In the genomic region with DNA sequence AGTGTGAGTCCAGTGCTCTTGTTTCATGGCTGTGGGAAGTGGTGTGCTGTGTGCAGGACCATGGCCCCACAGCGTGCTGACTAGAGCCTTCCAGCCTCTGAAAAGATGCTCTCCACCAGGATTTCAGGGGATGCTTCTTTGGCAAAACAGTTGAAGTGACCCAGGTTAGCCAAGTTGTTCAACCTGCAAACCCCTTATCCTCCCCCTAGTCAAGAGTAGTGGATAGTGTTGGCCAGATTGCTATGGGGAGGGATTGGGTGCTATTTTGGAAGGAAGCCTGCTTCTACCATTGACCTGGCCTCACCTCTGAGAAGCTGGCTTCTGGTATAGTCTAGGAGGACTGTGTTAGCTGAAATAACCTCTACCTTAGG, we compare ENCODE assay signal across 11 cellular contexts. TPM values are rescaled to one million over a fixed set of nuclear protein-coding genes. Genes with fewer than 3 reads are reported as not detected.
DNase-seq lines count a peak whose midpoint lies in the region; TF ChIP-seq lines count a peak whose summit lies in the region.
"Had no signal": no experiment of that assay in that cellular context is flagged by ENCODE, and none has a peak within 500 bp of the region (broad histone marks: within the 10 kb centered on the region; RNA-seq: fewer than 3 reads in every experiment).

No MANE protein-coding gene starts in this region.

- peaks cover 65% of the 10 kb centered on the region for H3K79me2 ChIP-seq in GM23248 (ENCODE audit: insufficient read depth)
- H3K79me2 ChIP-seq in smooth muscle cell (ENCODE audit: low read depth): peaks cover 67% of the 10 kb centered on the region

- H3K4me3 ChIP-seq in GM23248 (peak overlapping the region; percentile 91), fibroblast of pulmonary artery (replicated peaks; ENCODE audit: low read depth, low read length) (peak overlapping the region; percentile 89), smooth muscle cell (peak overlapping the region; percentile 88)
- H3K4me3 ChIP-seq: HAP-1 had no signal

- peak overlapping the region; percentile 78 for H3K4me3 Mint-ChIP-seq in activated CD4-positive, alpha-beta memory T cell treated with anti-CD3 and anti-CD28 coated beads, Interleukin-2, amount 10 ng/mL, durations not matched to agents 7 days and 5 days

- in situ Hi-C loops in GM23248 (cut with MboI): no loop called here

- POLR2A ChIA-PET in activated CD4-positive, alpha-beta memory T cell treated with anti-CD3 and anti-CD28 coated beads, Interleukin-2, amount 10 ng/mL, durations not matched to agents 7 days and 5 days (lab: Charles Lee): interaction anchor here (6.5 kb wide), 1 partner anchor 23 kb away, joined by 117 read pairs; no protein-coding TSS in a partner anchor

- H3K27me3 ChIP-seq in GM23248 (replicated peaks; ENCODE audit: insufficient read depth) (no peaks in the 10 kb centered on the region), smooth muscle cell (ENCODE audit: low read depth) (no peaks in the 10 kb centered on the region)

- H3K9ac ChIP-seq in GM23248: peak overlapping the region; percentile 89
- peak overlapping the region; percentile 87 for H3K9ac ChIP-seq in smooth muscle cell (ENCODE audit: low read depth)

- CTCF ChIA-PET in activated CD4-positive, alpha-beta memory T cell treated with anti-CD3 and anti-CD28 coated beads, Interleukin-2, amount 10 ng/mL, durations not matched to agents 7 days and 5 days (lab: Charles Lee): interaction anchor here (1.6 to 1.9 kb wide), 2 partner anchors 67 to 124 kb away, joined by 4 to 6 read pairs; no protein-coding TSS in a partner anchor

- H2AFZ ChIP-seq in GM23248 (no peak overlapping the region), smooth muscle cell (ENCODE audit: low read depth) (no peak overlapping the region)

- no peaks in the 10 kb centered on the region for H3K9me2 ChIP-seq in GM23248 (ENCODE audit: insufficient read depth)

- H3F3A ChIP-seq in GM23248 (ENCODE audit: insufficient read depth) (no peaks in the 10 kb centered on the region), smooth muscle cell (ENCODE audit: low read depth) (peaks cover 11% of the 10 kb centered on the region)

- H3K4me1 Mint-ChIP-seq in activated CD4-positive, alpha-beta memory T cell treated with anti-CD3 and anti-CD28 coated beads, Interleukin-2, amount 10 ng/mL, durations not matched to agents 7 days and 5 days: peaks cover 66% of the 10 kb centered on the region

- no peaks in the 10 kb centered on the region for H4K20me1 ChIP-seq in GM23248 (ENCODE audit: insufficient read depth)
- H4K20me1 ChIP-seq in smooth muscle cell (ENCODE audit: low read depth): peaks cover 44% of the 10 kb centered on the region

- no peak overlapping the region for H3K27ac Mint-ChIP-seq in activated CD4-positive, alpha-beta memory T cell treated with anti-CD3 and anti-CD28 coated beads, Interleukin-2, amount 10 ng/mL, durations not matched to agents 7 days and 5 days
- H3K27ac Mint-ChIP-seq: activated naive CD4-positive, alpha-beta T cell treated with anti-CD3 and anti-CD28 coated beads, Interleukin-2, amount 50 U/mL, for 72 hours had no signal

- H3K4me2 ChIP-seq in GM23248 (ENCODE audit: unreplicated experiment) (peak overlapping the region; percentile 91), smooth muscle cell (peak overlapping the region; percentile 95)

- H3K9me3 ChIP-seq in GM23248 (ENCODE audit: low read depth) (no peaks in the 10 kb centered on the region), smooth muscle cell (replicated peaks; ENCODE audit: low read depth) (no peaks in the 10 kb centered on the region)
- H3K9me3 ChIP-seq: HAP-1 had no signal

- H3K36me3 ChIP-seq in GM23248 (ENCODE audit: low read depth) (0 out of 2 replicates have a peak, but pooled peaks cover 10% of the 10 kb centered on the region), smooth muscle cell (ENCODE audit: low read depth) (no peaks in the 10 kb centered on the region)
- H3K36me3 ChIP-seq: HAP-1 had no signal

- no peak for TF ChIP-seq CTCF in fibroblast of pulmonary artery (IDR thresholded peaks at IDR 0.05; ENCODE audit: low read length, missing control alignments)
- no peak for TF ChIP-seq CTCF in smooth muscle cell (IDR thresholded peaks at IDR 0.05; ENCODE audit: borderline replicate concordance, insufficient read depth, poor library complexity, severe bottlenecking)

- H3K27ac ChIP-seq in GM23248 (no peak overlapping the region), smooth muscle cell (ENCODE audit: low read depth) (peak overlapping the region; percentile 87)
- H3K27ac ChIP-seq: HL-60 had no signal

- 100% methylated on average over 1 of the region's 1 CpG for WGBS in GM23248 (ENCODE audit: low coverage in 1 of 2, low lambda C conversion rate in 2 of 2, missing lambda C conversion rate in 2 of 2), 2 experiments
- WGBS in smooth muscle cell (ENCODE audit: low lambda C conversion rate): 59% methylated on average over 1 of the region's 1 CpG

- no peaks in the 10 kb centered on the region for H3K9me3 Mint-ChIP-seq in activated CD4-positive, alpha-beta memory T cell treated with anti-CD3 and anti-CD28 coated beads, Interleukin-2, amount 10 ng/mL, durations not matched to agents 7 days and 5 days
- H3K9me3 Mint-ChIP-seq: neural crest cell had no signal

- peaks cover 14% of the 10 kb centered on the region for H3K36me3 Mint-ChIP-seq in activated CD4-positive, alpha-beta memory T cell treated with anti-CD3 and anti-CD28 coated beads, Interleukin-2, amount 10 ng/mL, durations not matched to agents 7 days and 5 days (ENCODE audit: low read depth)

- peaks cover 24% of the 10 kb centered on the region for H3K4me1 ChIP-seq in GM23248 (ENCODE audit: insufficient read depth)
- H3K4me1 ChIP-seq in smooth muscle cell (ENCODE audit: low read depth): peaks cover 15% of the 10 kb centered on the region

- no peaks in the 10 kb centered on the region for H3K27me3 Mint-ChIP-seq in activated CD4-positive, alpha-beta memory T cell treated with anti-CD3 and anti-CD28 coated beads, Interleukin-2, amount 10 ng/mL, durations not matched to agents 7 days and 5 days

- DNase-seq in GM23248 (no peak), fibroblast of pulmonary artery (ENCODE audit: low read depth) (no peak), smooth muscle cell (lab: John Stamatoyannopoulos, UW; ENCODE audit: unreplicated experiment) (no peak), NCI-H345 (lab: John Stamatoyannopoulos, UW) (no peak), H4 (ENCODE audit: low spot score) (no peak), SHP77 treated with DMSO at 0.1 percent for 48 hours (lab: John Stamatoyannopoulos, UW) (no peak)
- no peak for DNase-seq in activated CD4-positive, alpha-beta memory T cell treated with anti-CD3 and anti-CD28 coated beads, Interleukin-2, amount 10 ng/mL, durations not matched to agents 7 days and 5 days

RNA-seq across cellular contexts. Expression of gene MICAL2, which starts 1.7 kb away (rescaled TPM):
- total RNA-seq in GM23248 (2014; rRNA removed; shearing (Covaris generic)): 158 and 182 TPM in 2 replicates
- 81.6 and 83.3 TPM in 2 replicates for polyA plus RNA-seq in GM23248 (2016; fragmentation: Nextera tagmentation; extraction: Ambion mirVana)
- total RNA-seq in activated CD4-positive, alpha-beta memory T cell treated with anti-CD3 and anti-CD28 coated beads, Interleukin-2, amount 10 ng/mL, durations not matched to agents 7 days and 5 days: 100 to 1,000 TPM; 135 to 143 TPM
- 278 and 287 TPM in 2 replicates for total RNA-seq in smooth muscle cell
- polyA plus RNA-seq in smooth muscle cell: 158 and 161 TPM in 2 replicates
- total RNA-seq in H4 (2014; rRNA removed; shearing (Covaris generic)): 52.1 and 53.4 TPM in 2 replicates
